In genomic region chr19:51441410-51442390, GRCh38 we compare ENCODE assay signal across 9 cellular contexts. TPM values are rescaled to one million over a fixed set of nuclear protein-coding genes. Genes with fewer than 3 reads are reported as not detected.
DNase-seq lines count a peak whose midpoint lies in the region; ATAC-seq and TF ChIP-seq lines count a peak whose summit lies in the region.
"Had no signal": no experiment of that assay in that cellular context is flagged by ENCODE, and none has a peak within 500 bp of the region (broad histone marks: within the 10 kb centered on the region; RNA-seq: fewer than 3 reads in every experiment).

No MANE protein-coding gene starts in this region.

- H3K36me3 ChIP-seq in SJSA1 (no peaks in the 10 kb centered on the region), brain microvascular endothelial cell (replicated peaks) (no peaks in the 10 kb centered on the region)

- H3K27me3 ChIP-seq in SJSA1 (replicated peaks) = no peaks in the 10 kb centered on the region
- H3K27me3 ChIP-seq in brain microvascular endothelial cell (replicated peaks) = no peaks in the 10 kb centered on the region

- H3K4me1 ChIP-seq in SJSA1 (replicated peaks) = peaks cover 20% of the 10 kb centered on the region

- DNase-seq in SJSA1 (ENCODE audit: low read depth in 1 of 2, low spot score in 2 of 2) (peak; percentile 46 to 65), NCI-H1417 (lab: John Stamatoyannopoulos, UW) (no peak), brain microvascular endothelial cell (no peak), putamen (ENCODE audit: low spot score) (no peak)
- DNase-seq in activated naive CD4-positive, alpha-beta T cell treated with Interleukin-2 at 50 U/mL for 16 hours = peak; percentile 88
- peak; percentile 91 for DNase-seq in stimulated activated CD4-positive, alpha-beta T cell treated with anti-CD3 and anti-CD28 coated beads, Interleukin-2, amount 100 ng/mL, for 4 hours (ENCODE audit: low read depth)

- ATAC-seq in GM18519 (IDR thresholded peaks at IDR 0.05; ENCODE audit: low FRiP score, unreplicated experiment) = peak; percentile 72
- peak; percentile 96 for ATAC-seq in HG02870 (IDR thresholded peaks at IDR 0.05; ENCODE audit: unreplicated experiment)

- no peak for TF ChIP-seq CTCF in brain microvascular endothelial cell (IDR thresholded peaks at IDR 0.05; ENCODE audit: low read depth, low read length, missing control alignments)

- in situ Hi-C loops in brain microvascular endothelial cell (cut with HindIII; ENCODE audit: low pct_ligation_motif_present, low sequenced_read_pairs) = no loop called here

- H3K4me3 ChIP-seq in SJSA1 = peak overlapping the region; percentile 23
- H3K4me3 ChIP-seq in brain microvascular endothelial cell (ENCODE audit: low read depth, low read length) = no peak overlapping the region

- no peaks in the 10 kb centered on the region for H3K9me3 ChIP-seq in SJSA1 (replicated peaks)

- H3K27ac ChIP-seq in SJSA1 (no peak overlapping the region), brain microvascular endothelial cell (no peak overlapping the region)

RNA-seq across cellular contexts. Expression of gene SIGLEC8, which starts 16.6 kb away (rescaled TPM):
- total RNA-seq in SJSA1 (2014; rRNA removed; shearing (Covaris generic)) = not detected in 2 replicates
- total RNA-seq: lung microvascular endothelial cell had no signal

RNA-seq across cellular contexts. Expression of gene SIGLEC10, which starts 24.3 kb away (rescaled TPM):
- not detected in 2 replicates for total RNA-seq in SJSA1 (2014; rRNA removed; shearing (Covaris generic))
- total RNA-seq: lung microvascular endothelial cell had no signal

RNA-seq across cellular contexts. Expression of gene CEACAM18, which starts 36.6 kb away (rescaled TPM):
- not detected in 2 replicates for total RNA-seq in SJSA1 (2014; rRNA removed; shearing (Covaris generic))
- total RNA-seq: lung microvascular endothelial cell had no signal

RNA-seq across cellular contexts. Expression of gene C19orf84, which starts 51.3 kb away (rescaled TPM):
- not detected in 2 replicates for total RNA-seq in SJSA1 (2014; rRNA removed; shearing (Covaris generic))
- total RNA-seq: lung microvascular endothelial cell had no signal

RNA-seq across cellular contexts. Expression of gene LIM2, which starts 53.9 kb away (rescaled TPM):
- not detected in 2 replicates for total RNA-seq in SJSA1 (2014; rRNA removed; shearing (Covaris generic))
- total RNA-seq: lung microvascular endothelial cell had no signal

Comparison
In these comparisons a context has a peak if more than half of its experiments do, and no peak if none do; other contexts are left out.
1. DNase-seq: peak in SJSA1 (2 of 2), activated naive CD4-positive, alpha-beta T cell treated with Interleukin-2 at 50 U/mL for 16 hours (single experiment) and stimulated activated CD4-positive, alpha-beta T cell treated with anti-CD3 and anti-CD28 coated beads, Interleukin-2, amount 100 ng/mL, for 4 hours (single experiment); none in NCI-H1417 (0 of 3), brain microvascular endothelial cell (single experiment) and putamen (single experiment).